7 cellular contexts compared by ENCODE assay signal in the genomic region with DNA sequence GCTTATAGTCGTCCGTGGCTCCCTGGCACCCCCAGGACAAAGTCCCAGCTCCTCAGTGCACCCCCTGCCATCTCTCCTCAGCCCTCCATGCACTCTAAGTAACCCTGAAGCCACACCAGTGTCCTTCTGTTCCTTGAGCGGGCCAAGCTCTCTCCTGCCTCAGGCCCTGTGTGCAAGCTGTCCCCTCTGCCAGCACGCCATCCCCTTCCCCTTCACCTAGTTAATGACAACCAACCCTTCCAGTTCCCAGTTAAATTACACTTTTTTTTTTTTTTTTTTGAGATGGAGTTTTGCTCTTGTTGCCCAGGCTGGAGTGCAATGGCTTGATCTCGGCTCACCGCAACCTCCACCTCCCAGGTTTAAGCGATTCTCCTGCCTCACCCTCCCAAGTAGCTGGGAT. TPM values are rescaled to one million over a fixed set of nuclear protein-coding genes. Genes with fewer than 3 reads are reported as not detected.
A peak's percentile ranks its signal among the peaks of the same experiment; 100 is the strongest.
DNase-seq lines count a peak whose midpoint lies in the region; ATAC-seq and TF ChIP-seq lines count a peak whose summit lies in the region.
"Not testable (repeated sequence)": the region's sequence is repeated elsewhere in the genome, so short reads cannot be mapped to it uniquely, and the experiment has no call there.

No MANE protein-coding gene starts in this region.

- H4K20me1 ChIP-seq in GM23248 (ENCODE audit: insufficient read depth) = not testable (repeated sequence)

- not testable (repeated sequence) for DNase-seq in GM23248; RWPE2 (ENCODE audit: low spot score); chondrocyte (ENCODE audit: low spot score); glutamatergic neuron; lung (ENCODE audit: low spot score); progenitor cell of endocrine pancreas (ENCODE audit: low spot score, unreplicated experiment)

- H3K9me2 ChIP-seq in GM23248 (ENCODE audit: insufficient read depth) = not testable (repeated sequence)

- TF ChIP-seq CTCF in RWPE2 (IDR thresholded peaks at IDR 0.05; ENCODE audit: poor library complexity, severe bottlenecking); chondrocyte (IDR thresholded peaks at IDR 0.05); glutamatergic neuron (IDR thresholded peaks at IDR 0.05; ENCODE audit: partially characterized antibody, unreplicated experiment); lung (IDR thresholded peaks at IDR 0.05; ENCODE audit: control extremely low read depth, extremely low read depth); progenitor cell of endocrine pancreas (IDR thresholded peaks at IDR 0.05; ENCODE audit: unreplicated experiment): not testable (repeated sequence)

- not testable (repeated sequence) for H3K36me3 ChIP-seq in GM23248 (ENCODE audit: low read depth); RWPE2 (ENCODE audit: low read depth); lung (ENCODE audit: control insufficient read depth in 2 of 2, insufficient read depth in 2 of 2, low read length in 2 of 2); stomach smooth muscle (ENCODE audit: control insufficient read depth in 2 of 2, insufficient read depth in 2 of 2, low read length in 2 of 2)

- H3K4me1 Mint-ChIP-seq in chondrocyte (ENCODE audit: low read depth) (peaks cover 57% of the 10 kb centered on the region), glutamatergic neuron (ENCODE audit: low read depth, unreplicated experiment) (peaks cover 22% of the 10 kb centered on the region), progenitor cell of endocrine pancreas (ENCODE audit: low read depth) (peaks cover 10% of the 10 kb centered on the region)

- H3K4me1 ChIP-seq in GM23248 (ENCODE audit: insufficient read depth) = peaks cover 15% of the 10 kb centered on the region
- H3K4me1 ChIP-seq in RWPE2 (ENCODE audit: insufficient read depth, poor library complexity, severe bottlenecking) = peaks cover 27% of the 10 kb centered on the region
- H3K4me1 ChIP-seq in lung (ENCODE audit: control insufficient read depth in 2 of 2, insufficient read depth in 2 of 2, low read length in 2 of 2) = not testable (repeated sequence)
- peaks cover 23% of the 10 kb centered on the region for H3K4me1 ChIP-seq in stomach smooth muscle (ENCODE audit: control insufficient read depth, insufficient read depth, low read length)

- H3K4me2 ChIP-seq in GM23248 (ENCODE audit: unreplicated experiment) = peak overlapping the region; percentile 81

- not testable (repeated sequence) for H2AFZ ChIP-seq in GM23248

- H3K4me3 ChIP-seq in GM23248; RWPE2 (ENCODE audit: severe bottlenecking); lung; stomach smooth muscle (ENCODE audit: low read length in 2 of 2): not testable (repeated sequence)

- not testable (repeated sequence) for ATAC-seq in RWPE2 (ENCODE audit: low read depth); lung (ENCODE audit: insufficient read depth, low FRiP score)

- H3K36me3 Mint-ChIP-seq in chondrocyte (ENCODE audit: low read depth); glutamatergic neuron (ENCODE audit: unreplicated experiment); progenitor cell of endocrine pancreas (ENCODE audit: insufficient read depth): not testable (repeated sequence)

- not testable (repeated sequence) for H3K79me2 ChIP-seq in GM23248 (ENCODE audit: insufficient read depth)

- H3K27ac ChIP-seq in GM23248 = peak overlapping the region; percentile 56
- H3K27ac ChIP-seq in RWPE2 (ENCODE audit: poor library complexity, severe bottlenecking) = peak overlapping the region; percentile 89
- H3K27ac ChIP-seq in lung (ENCODE audit: low read depth in 1 of 2, low read length in 1 of 2) = peak overlapping the region; percentile 2 to 94
- peak overlapping the region; percentile 55 for H3K27ac ChIP-seq in stomach smooth muscle (ENCODE audit: low read length)

- H3K27me3 ChIP-seq in GM23248 (replicated peaks; ENCODE audit: insufficient read depth); RWPE2 (ENCODE audit: insufficient read depth, poor library complexity, severe bottlenecking); lung (ENCODE audit: control insufficient read depth, insufficient read depth); stomach smooth muscle (ENCODE audit: control insufficient read depth in 1 of 2, insufficient read depth in 2 of 2, low read length in 2 of 2): not testable (repeated sequence)

- H3K4me3 Mint-ChIP-seq in chondrocyte (ENCODE audit: unreplicated experiment) (peak overlapping the region; percentile 33), glutamatergic neuron (ENCODE audit: unreplicated experiment) (peak overlapping the region; percentile 12)
- not testable (repeated sequence) for H3K4me3 Mint-ChIP-seq in progenitor cell of endocrine pancreas (ENCODE audit: low read depth)

- in situ Hi-C loops in GM23248 (cut with MboI) = not testable (repeated sequence)

- H3F3A ChIP-seq in GM23248 (ENCODE audit: insufficient read depth) = peaks cover 17% of the 10 kb centered on the region

- H3K27me3 Mint-ChIP-seq in chondrocyte (ENCODE audit: low read depth) = not testable (repeated sequence)
- H3K27me3 Mint-ChIP-seq in glutamatergic neuron (ENCODE audit: unreplicated experiment) (peaks cover 28% of the 10 kb centered on the region), progenitor cell of endocrine pancreas (peaks cover 41% of the 10 kb centered on the region)

- H3K9me3 Mint-ChIP-seq in chondrocyte (ENCODE audit: low read depth); progenitor cell of endocrine pancreas (ENCODE audit: low read depth): not testable (repeated sequence)
- peaks cover 16% of the 10 kb centered on the region for H3K9me3 Mint-ChIP-seq in glutamatergic neuron (ENCODE audit: unreplicated experiment)

- peak overlapping the region; percentile 95 for H3K27ac Mint-ChIP-seq in chondrocyte (ENCODE audit: unreplicated experiment)
- H3K27ac Mint-ChIP-seq in glutamatergic neuron (ENCODE audit: unreplicated experiment) = not testable (repeated sequence)
- peak overlapping the region; percentile 83 for H3K27ac Mint-ChIP-seq in progenitor cell of endocrine pancreas

- not testable (repeated sequence) for H3K9me3 ChIP-seq in GM23248 (ENCODE audit: low read depth); RWPE2 (ENCODE audit: severe bottlenecking); lung (ENCODE audit: control insufficient read depth in 2 of 2, insufficient read depth in 1 of 2, low read length in 1 of 2); stomach smooth muscle (ENCODE audit: control insufficient read depth in 2 of 2, low read length in 2 of 2)

- 0 out of 2 replicates have a peak overlapping the region, but pooled peaks have one; percentile 29 for H3K9ac ChIP-seq in GM23248
- not testable (repeated sequence) for H3K9ac ChIP-seq in stomach smooth muscle (ENCODE audit: low read length in 2 of 2)

- 57 to 73% methylated on average over 6 to 7 of the region's 7 CpGs for WGBS in GM23248 (ENCODE audit: low coverage in 1 of 2, low lambda C conversion rate in 2 of 2, missing lambda C conversion rate in 2 of 2), 2 experiments
- WGBS in lung, 2 donors = 87 to 94% methylated on average over 7 of the region's 7 CpGs

RNA-seq across cellular contexts. Expression of gene CYTH2, which starts 19.3 kb away (rescaled TPM):
- total RNA-seq in GM23248 (2014; rRNA removed; shearing (Covaris generic)) = 80.7 and 86.0 TPM in 2 replicates
- polyA plus RNA-seq in GM23248 (2016; fragmentation: Nextera tagmentation; extraction: Ambion mirVana) (40.9 and 41.6 TPM in 2 replicates), lung (10 to 100 TPM; 44.1 to 53.1 TPM)
- total RNA-seq in chondrocyte (68.7 to 76.7 TPM (median 69.9 TPM) in 3 replicates), glutamatergic neuron (ENCODE audit: unreplicated experiment) (233 TPM), lung (10 to 100 TPM; 45.3 to 72.5 TPM), progenitor cell of endocrine pancreas (248 TPM in 2 replicates)

RNA-seq across cellular contexts. Expression of gene LMTK3, which starts 23.2 kb away (rescaled TPM):
- total RNA-seq in GM23248 (2014; rRNA removed; shearing (Covaris generic)) = 0.22 TPM in 1 of 2 replicates, not detected in the other
- polyA plus RNA-seq in GM23248 (2016; fragmentation: Nextera tagmentation; extraction: Ambion mirVana) = not detected in 2 replicates
- total RNA-seq in chondrocyte = 0.48 to 0.67 TPM (median 0.54 TPM) in 3 replicates
- 36.3 TPM for total RNA-seq in glutamatergic neuron (ENCODE audit: unreplicated experiment)
- total RNA-seq in lung = 10 to 100 TPM in 1 of 2 donors, 1 to 10 TPM in 1; 3.1 to 10.7 TPM
- 1 to 10 TPM; 1.9 to 6.5 TPM for polyA plus RNA-seq in lung
- total RNA-seq in progenitor cell of endocrine pancreas = 11.4 and 12.7 TPM in 2 replicates

RNA-seq across cellular contexts. Expression of gene KCNJ14, which starts 33.1 kb away (rescaled TPM):
- 0.97 and 1.1 TPM in 2 replicates for total RNA-seq in GM23248 (2014; rRNA removed; shearing (Covaris generic))
- polyA plus RNA-seq in GM23248 (2016; fragmentation: Nextera tagmentation; extraction: Ambion mirVana) (0.47 and 0.48 TPM in 2 replicates), lung (under 1 TPM; 0.21 to 0.35 TPM)
- total RNA-seq in chondrocyte (0.90 to 1.1 TPM (median 0.95 TPM) in 3 replicates), glutamatergic neuron (ENCODE audit: unreplicated experiment) (1.0 TPM), lung (under 1 TPM; 0.82 to 0.83 TPM), progenitor cell of endocrine pancreas (2.0 TPM in 2 replicates)

RNA-seq across cellular contexts. Expression of gene GRWD1, which starts 42.7 kb away (rescaled TPM):
- total RNA-seq in GM23248 (2014; rRNA removed; shearing (Covaris generic)) = 36.6 and 38.7 TPM in 2 replicates
- polyA plus RNA-seq in GM23248 (2016; fragmentation: Nextera tagmentation; extraction: Ambion mirVana) = 34.1 and 41.5 TPM in 2 replicates
- total RNA-seq in chondrocyte = 20.7 to 31.8 TPM (median 23.6 TPM) in 3 replicates
- total RNA-seq in glutamatergic neuron (ENCODE audit: unreplicated experiment) = 25.0 TPM
- 10 to 100 TPM; 14.6 to 38.1 TPM for total RNA-seq in lung
- 10 to 100 TPM in 1 of 2 donors, 1 to 10 TPM in 1; 8.9 to 29.2 TPM for polyA plus RNA-seq in lung
- total RNA-seq in progenitor cell of endocrine pancreas = 35.7 and 35.9 TPM in 2 replicates
